ENCODE assay signal across 1 cellular context in the genomic region with DNA sequence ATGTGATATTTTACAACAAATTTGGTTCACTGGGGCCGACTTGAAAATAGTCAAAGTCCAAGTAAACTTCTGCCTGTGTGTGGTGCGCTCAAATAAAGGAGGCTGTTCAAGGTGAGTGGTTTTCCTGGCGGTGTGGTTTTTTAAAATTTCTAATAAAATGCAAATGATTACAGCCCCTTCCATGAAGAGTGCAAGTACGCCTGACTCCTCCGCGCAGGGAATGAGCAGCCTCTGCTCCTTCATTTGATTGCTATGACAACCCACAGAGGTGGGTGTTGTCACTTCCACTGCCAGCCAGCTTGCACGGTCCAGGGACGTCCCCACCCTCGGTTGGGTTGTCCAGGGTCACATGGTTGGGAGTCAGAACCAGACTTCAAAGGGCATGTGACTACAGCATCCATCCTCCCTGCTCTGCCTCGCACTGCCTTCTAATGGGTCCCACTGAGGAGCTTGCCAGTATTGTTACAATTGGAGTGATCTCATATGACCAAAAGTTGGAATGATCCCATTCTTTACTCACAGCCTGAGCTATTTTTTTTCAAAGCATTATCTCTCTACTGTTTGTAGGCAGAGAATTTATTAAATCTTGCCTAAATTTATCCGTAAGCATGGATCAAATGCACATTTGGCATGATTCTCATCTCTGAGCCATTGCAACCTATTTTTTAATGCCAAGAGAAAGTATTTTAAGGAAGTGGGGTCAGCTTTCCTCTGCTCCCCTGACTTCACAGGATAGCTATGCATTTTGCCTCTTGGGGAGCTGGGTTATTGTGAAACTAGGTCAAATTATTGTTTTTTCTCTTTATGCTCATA.
TF ChIP-seq lines count a peak whose summit lies in the region.

No MANE protein-coding gene starts in this region.

TF ChIP-seq in HepG2, 621 proteins besides CTCF, POLR2A, EP300 and RAD21 (continued from another document and continues in another):
- TF ChIP-seq ZNF234 (CRISPR knock-in tag; conservative IDR thresholded peaks at IDR 0.05) = no peak
- TF ChIP-seq, protein P1, sequence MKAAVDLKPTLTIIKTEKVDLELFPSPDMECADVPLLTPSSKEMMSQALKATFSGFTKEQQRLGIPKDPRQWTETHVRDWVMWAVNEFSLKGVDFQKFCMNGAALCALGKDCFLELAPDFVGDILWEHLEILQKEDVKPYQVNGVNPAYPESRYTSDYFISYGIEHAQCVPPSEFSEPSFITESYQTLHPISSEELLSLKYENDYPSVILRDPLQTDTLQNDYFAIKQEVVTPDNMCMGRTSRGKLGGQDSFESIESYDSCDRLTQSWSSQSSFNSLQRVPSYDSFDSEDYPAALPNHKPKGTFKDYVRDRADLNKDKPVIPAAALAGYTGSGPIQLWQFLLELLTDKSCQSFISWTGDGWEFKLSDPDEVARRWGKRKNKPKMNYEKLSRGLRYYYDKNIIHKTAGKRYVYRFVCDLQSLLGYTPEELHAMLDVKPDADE (CRISPR knock-in tag; IDR thresholded peaks at IDR 0.05) = no peak
- TF ChIP-seq, protein P2, sequence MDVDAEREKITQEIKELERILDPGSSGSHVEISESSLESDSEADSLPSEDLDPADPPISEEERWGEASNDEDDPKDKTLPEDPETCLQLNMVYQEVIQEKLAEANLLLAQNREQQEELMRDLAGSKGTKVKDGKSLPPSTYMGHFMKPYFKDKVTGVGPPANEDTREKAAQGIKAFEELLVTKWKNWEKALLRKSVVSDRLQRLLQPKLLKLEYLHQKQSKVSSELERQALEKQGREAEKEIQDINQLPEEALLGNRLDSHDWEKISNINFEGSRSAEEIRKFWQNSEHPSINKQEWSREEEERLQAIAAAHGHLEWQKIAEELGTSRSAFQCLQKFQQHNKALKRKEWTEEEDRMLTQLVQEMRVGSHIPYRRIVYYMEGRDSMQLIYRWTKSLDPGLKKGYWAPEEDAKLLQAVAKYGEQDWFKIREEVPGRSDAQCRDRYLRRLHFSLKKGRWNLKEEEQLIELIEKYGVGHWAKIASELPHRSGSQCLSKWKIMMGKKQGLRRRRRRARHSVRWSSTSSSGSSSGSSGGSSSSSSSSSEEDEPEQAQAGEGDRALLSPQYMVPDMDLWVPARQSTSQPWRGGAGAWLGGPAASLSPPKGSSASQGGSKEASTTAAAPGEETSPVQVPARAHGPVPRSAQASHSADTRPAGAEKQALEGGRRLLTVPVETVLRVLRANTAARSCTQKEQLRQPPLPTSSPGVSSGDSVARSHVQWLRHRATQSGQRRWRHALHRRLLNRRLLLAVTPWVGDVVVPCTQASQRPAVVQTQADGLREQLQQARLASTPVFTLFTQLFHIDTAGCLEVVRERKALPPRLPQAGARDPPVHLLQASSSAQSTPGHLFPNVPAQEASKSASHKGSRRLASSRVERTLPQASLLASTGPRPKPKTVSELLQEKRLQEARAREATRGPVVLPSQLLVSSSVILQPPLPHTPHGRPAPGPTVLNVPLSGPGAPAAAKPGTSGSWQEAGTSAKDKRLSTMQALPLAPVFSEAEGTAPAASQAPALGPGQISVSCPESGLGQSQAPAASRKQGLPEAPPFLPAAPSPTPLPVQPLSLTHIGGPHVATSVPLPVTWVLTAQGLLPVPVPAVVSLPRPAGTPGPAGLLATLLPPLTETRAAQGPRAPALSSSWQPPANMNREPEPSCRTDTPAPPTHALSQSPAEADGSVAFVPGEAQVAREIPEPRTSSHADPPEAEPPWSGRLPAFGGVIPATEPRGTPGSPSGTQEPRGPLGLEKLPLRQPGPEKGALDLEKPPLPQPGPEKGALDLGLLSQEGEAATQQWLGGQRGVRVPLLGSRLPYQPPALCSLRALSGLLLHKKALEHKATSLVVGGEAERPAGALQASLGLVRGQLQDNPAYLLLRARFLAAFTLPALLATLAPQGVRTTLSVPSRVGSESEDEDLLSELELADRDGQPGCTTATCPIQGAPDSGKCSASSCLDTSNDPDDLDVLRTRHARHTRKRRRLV (CRISPR knock-in tag; IDR thresholded peaks at IDR 0.05) = no peak
- peak; percentile 42; the same call in 1 of the 2 replicates for TF ChIP-seq PAXIP1 (CRISPR knock-in tag; conservative IDR thresholded peaks at IDR 0.05)
- TF ChIP-seq SSRP1 (CRISPR knock-in tag; IDR thresholded peaks at IDR 0.05) = no peak
- TF ChIP-seq ZNF337 (CRISPR knock-in tag; IDR thresholded peaks at IDR 0.05; ENCODE audit: borderline replicate concordance, low read depth) = no peak
- TF ChIP-seq, protein P3, sequence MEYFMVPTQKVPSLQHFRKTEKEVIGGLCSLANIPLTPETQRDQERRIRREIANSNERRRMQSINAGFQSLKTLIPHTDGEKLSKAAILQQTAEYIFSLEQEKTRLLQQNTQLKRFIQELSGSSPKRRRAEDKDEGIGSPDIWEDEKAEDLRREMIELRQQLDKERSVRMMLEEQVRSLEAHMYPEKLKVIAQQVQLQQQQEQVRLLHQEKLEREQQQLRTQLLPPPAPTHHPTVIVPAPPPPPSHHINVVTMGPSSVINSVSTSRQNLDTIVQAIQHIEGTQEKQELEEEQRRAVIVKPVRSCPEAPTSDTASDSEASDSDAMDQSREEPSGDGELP (IDR thresholded peaks at IDR 0.05; ENCODE audit: borderline replicate concordance, low read depth) = 0 out of 2 replicates have a peak, but pooled peaks have one; percentile 6
- no peak for TF ChIP-seq XRCC5 (optimal IDR thresholded peaks at IDR 0.05; ENCODE audit: low read length)
- no peak for TF ChIP-seq HMGXB4 (CRISPR knock-in tag; IDR thresholded peaks at IDR 0.05; ENCODE audit: borderline replicate concordance in 1 of 2, low read depth in 1 of 2)
- no peak for TF ChIP-seq ZNF431 (CRISPR knock-in tag; IDR thresholded peaks at IDR 0.05; ENCODE audit: borderline replicate concordance, low read depth)
- peak; percentile 33; the same call in 1 of the 2 replicates for TF ChIP-seq ARNTL (CRISPR knock-in tag; IDR thresholded peaks at IDR 0.05)
- TF ChIP-seq TCF7L2 (IDR thresholded peaks at IDR 0.05; ENCODE audit: low read depth, low read length) = no peak
- TF ChIP-seq RAD51 (IDR thresholded peaks at IDR 0.05; ENCODE audit: borderline replicate concordance) = no peak
- TF ChIP-seq TFE3 (CRISPR knock-in tag; IDR thresholded peaks at IDR 0.05) = peak; percentile 89
- TF ChIP-seq, protein P4, sequence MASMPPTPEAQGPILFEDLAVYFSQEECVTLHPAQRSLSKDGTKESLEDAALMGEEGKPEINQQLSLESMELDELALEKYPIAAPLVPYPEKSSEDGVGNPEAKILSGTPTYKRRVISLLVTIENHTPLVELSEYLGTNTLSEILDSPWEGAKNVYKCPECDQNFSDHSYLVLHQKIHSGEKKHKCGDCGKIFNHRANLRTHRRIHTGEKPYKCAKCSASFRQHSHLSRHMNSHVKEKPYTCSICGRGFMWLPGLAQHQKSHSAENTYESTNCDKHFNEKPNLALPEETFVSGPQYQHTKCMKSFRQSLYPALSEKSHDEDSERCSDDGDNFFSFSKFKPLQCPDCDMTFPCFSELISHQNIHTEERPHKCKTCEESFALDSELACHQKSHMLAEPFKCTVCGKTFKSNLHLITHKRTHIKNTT (CRISPR knock-in tag; IDR thresholded peaks at IDR 0.05) = no peak
- TF ChIP-seq, protein P5, sequence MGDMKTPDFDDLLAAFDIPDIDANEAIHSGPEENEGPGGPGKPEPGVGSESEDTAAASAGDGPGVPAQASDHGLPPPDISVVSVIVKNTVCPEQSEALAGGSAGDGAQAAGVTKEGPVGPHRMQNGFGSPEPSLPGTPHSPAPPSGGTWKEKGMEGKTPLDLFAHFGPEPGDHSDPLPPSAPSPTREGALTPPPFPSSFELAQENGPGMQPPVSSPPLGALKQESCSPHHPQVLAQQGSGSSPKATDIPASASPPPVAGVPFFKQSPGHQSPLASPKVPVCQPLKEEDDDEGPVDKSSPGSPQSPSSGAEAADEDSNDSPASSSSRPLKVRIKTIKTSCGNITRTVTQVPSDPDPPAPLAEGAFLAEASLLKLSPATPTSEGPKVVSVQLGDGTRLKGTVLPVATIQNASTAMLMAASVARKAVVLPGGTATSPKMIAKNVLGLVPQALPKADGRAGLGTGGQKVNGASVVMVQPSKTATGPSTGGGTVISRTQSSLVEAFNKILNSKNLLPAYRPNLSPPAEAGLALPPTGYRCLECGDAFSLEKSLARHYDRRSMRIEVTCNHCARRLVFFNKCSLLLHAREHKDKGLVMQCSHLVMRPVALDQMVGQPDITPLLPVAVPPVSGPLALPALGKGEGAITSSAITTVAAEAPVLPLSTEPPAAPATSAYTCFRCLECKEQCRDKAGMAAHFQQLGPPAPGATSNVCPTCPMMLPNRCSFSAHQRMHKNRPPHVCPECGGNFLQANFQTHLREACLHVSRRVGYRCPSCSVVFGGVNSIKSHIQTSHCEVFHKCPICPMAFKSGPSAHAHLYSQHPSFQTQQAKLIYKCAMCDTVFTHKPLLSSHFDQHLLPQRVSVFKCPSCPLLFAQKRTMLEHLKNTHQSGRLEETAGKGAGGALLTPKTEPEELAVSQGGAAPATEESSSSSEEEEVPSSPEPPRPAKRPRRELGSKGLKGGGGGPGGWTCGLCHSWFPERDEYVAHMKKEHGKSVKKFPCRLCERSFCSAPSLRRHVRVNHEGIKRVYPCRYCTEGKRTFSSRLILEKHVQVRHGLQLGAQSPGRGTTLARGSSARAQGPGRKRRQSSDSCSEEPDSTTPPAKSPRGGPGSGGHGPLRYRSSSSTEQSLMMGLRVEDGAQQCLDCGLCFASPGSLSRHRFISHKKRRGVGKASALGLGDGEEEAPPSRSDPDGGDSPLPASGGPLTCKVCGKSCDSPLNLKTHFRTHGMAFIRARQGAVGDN (CRISPR knock-in tag; IDR thresholded peaks at IDR 0.05) = peak; percentile 79
- TF ChIP-seq WIZ (CRISPR knock-in tag; IDR thresholded peaks at IDR 0.05) = no peak
- TF ChIP-seq ZNF563 (CRISPR knock-in tag; IDR thresholded peaks at IDR 0.05) = no peak
- no peak for TF ChIP-seq ARNT2 (CRISPR knock-in tag; IDR thresholded peaks at IDR 0.05; ENCODE audit: low read depth)
- TF ChIP-seq MED13 (CRISPR knock-in tag; IDR thresholded peaks at IDR 0.05) = no peak
- TF ChIP-seq TMF1 (CRISPR knock-in tag; IDR thresholded peaks at IDR 0.05; ENCODE audit: low read depth) = no peak
- no peak for TF ChIP-seq ZNF350 (CRISPR knock-in tag; IDR thresholded peaks at IDR 0.05; ENCODE audit: borderline replicate concordance, low read depth)
- TF ChIP-seq CBFB (CRISPR knock-in tag; IDR thresholded peaks at IDR 0.05) = no peak
- TF ChIP-seq RBAK (CRISPR knock-in tag; IDR thresholded peaks at IDR 0.05) = no peak
- no peak for TF ChIP-seq ZNF557 (CRISPR knock-in tag; IDR thresholded peaks at IDR 0.05)
- TF ChIP-seq HES4 (CRISPR knock-in tag; IDR thresholded peaks at IDR 0.05; ENCODE audit: borderline replicate concordance) = no peak
- peak; percentile 21; the same call in 1 of the 2 replicates for TF ChIP-seq MYC (CRISPR knock-in tag; IDR thresholded peaks at IDR 0.05; ENCODE audit: borderline replicate concordance)
- TF ChIP-seq, protein P6, sequence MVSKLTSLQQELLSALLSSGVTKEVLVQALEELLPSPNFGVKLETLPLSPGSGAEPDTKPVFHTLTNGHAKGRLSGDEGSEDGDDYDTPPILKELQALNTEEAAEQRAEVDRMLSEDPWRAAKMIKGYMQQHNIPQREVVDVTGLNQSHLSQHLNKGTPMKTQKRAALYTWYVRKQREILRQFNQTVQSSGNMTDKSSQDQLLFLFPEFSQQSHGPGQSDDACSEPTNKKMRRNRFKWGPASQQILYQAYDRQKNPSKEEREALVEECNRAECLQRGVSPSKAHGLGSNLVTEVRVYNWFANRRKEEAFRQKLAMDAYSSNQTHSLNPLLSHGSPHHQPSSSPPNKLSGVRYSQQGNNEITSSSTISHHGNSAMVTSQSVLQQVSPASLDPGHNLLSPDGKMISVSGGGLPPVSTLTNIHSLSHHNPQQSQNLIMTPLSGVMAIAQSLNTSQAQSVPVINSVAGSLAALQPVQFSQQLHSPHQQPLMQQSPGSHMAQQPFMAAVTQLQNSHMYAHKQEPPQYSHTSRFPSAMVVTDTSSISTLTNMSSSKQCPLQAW (CRISPR knock-in tag; IDR thresholded peaks at IDR 0.05) = no peak
- TF ChIP-seq MXD4 (CRISPR knock-in tag; IDR thresholded peaks at IDR 0.05) = 0 out of 2 replicates have a peak, but pooled peaks have one; percentile 21
- peak; percentile 54 for TF ChIP-seq SAP130 (CRISPR knock-in tag; IDR thresholded peaks at IDR 0.05; ENCODE audit: low read depth)
